In the genomic region with DNA sequence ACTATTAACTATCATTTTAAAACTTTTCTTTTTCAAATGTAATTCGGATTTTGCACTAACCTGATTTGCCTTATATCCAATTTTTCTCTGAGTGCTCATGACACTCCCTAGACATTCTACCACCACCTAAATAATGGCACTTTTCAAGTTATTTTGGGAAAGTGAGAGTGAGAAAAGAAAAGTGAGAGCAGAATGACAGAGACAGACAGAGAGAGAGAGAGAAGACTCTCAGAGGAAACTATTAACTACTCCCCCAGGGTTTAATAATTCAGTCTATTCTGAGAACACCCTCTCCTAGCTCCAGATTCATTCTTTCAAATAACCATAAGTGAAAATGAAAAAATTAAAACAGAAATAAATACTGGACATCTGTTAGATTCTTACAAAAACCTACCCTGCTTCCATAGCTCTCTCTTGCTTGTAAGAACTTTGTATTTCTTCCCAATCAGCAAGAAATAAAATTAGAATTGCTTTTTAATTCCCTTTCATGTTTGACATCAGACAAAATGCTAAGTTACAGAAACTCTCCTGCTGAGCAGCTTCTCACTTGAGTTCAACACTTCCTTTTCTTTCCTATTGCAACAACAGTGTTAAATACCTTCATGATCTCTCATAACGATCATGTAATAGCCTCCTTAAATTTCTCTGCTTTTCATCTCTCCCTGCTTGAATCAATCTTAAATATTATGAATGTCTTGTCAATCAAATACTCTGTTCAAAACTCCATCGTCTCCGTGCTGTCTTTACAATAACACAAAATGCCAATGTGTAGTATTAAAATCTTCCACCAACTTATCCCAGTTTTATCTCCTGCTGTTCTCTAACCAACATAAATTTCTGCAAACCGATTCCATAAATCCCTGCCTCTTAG, we compare ENCODE assay signal across 17 cellular contexts.
DNase-seq lines count a peak whose midpoint lies in the region; ATAC-seq and TF ChIP-seq lines count a peak whose summit lies in the region.
"Had no signal": no experiment of that assay in that cellular context is flagged by ENCODE, and none has a peak within 500 bp of the region (broad histone marks: within the 10 kb centered on the region; RNA-seq: fewer than 3 reads in every experiment).

No MANE protein-coding gene starts in this region.

- no peak for TF ChIP-seq CTCF in HEK293 (tag by site-specific recombination; IDR thresholded peaks at IDR 0.05)

- no peak overlapping the region for H3K4me3 Mint-ChIP-seq in stimulated activated naive B cell treated with anti-CD40 and anti-IgM and Interleukin-4, amounts not matched to agents 10 μg/mL and 1 μg/mL and 100 μg/mL, for 72 hours
- H3K4me3 Mint-ChIP-seq: activated naive CD4-positive, alpha-beta T cell treated with anti-CD3 and anti-CD28 coated beads, Interleukin-2, amount 10 ng/mL, durations not matched to agents 7 days and 5 days had no signal

- no peak overlapping the region for H3K4me3 ChIP-seq in HEK293 (ENCODE audit: low read depth, low read length)
- H3K4me3 ChIP-seq: PC-9, psoas muscle, transverse colon had no signal

- no peaks in the 10 kb centered on the region for H3K4me1 ChIP-seq in HEK293 (ENCODE audit: control insufficient read depth, insufficient read depth, low read length)
- H3K4me1 ChIP-seq: psoas muscle, transverse colon had no signal

- H3K27ac ChIP-seq in HEK293 (ENCODE audit: extremely low read depth, low read depth, low read length): no peak overlapping the region
- H3K27ac ChIP-seq: PC-9, psoas muscle, transverse colon had no signal

- no peak overlapping the region for H3K27ac Mint-ChIP-seq in stimulated activated naive B cell treated with anti-CD40 and anti-IgM and Interleukin-4, amounts not matched to agents 10 μg/mL and 1 μg/mL and 100 μg/mL, for 72 hours
- H3K27ac Mint-ChIP-seq: activated naive CD4-positive, alpha-beta T cell treated with anti-CD3 and anti-CD28 coated beads, Interleukin-2, amount 10 ng/mL, durations not matched to agents 7 days and 5 days had no signal

- CTCF ChIA-PET in HEK293 (lab: Yijun Ruan, JAX): no interaction called here

- ATAC-seq in GM18498 (IDR thresholded peaks at IDR 0.05; ENCODE audit: unreplicated experiment): peak; percentile 79
- no peak for ATAC-seq in HG03196 (IDR thresholded peaks at IDR 0.05; ENCODE audit: unreplicated experiment)
- no peak for ATAC-seq in stimulated activated naive B cell treated with anti-CD40 and anti-IgM and Interleukin-4, amounts not matched to agents 10 μg/mL and 1 μg/mL and 100 μg/mL, for 72 hours (replicated peaks)
- ATAC-seq: psoas muscle had no signal

- POLR2A ChIA-PET in HEK293 (lab: Yijun Ruan, JAX): no interaction called here

- no peaks in the 10 kb centered on the region for H3K36me3 Mint-ChIP-seq in stimulated activated naive B cell treated with anti-CD40 and anti-IgM and Interleukin-4, amounts not matched to agents 10 μg/mL and 1 μg/mL and 100 μg/mL, for 72 hours
- H3K36me3 Mint-ChIP-seq: activated naive CD4-positive, alpha-beta T cell treated with anti-CD3 and anti-CD28 coated beads, Interleukin-2, amount 10 ng/mL, durations not matched to agents 7 days and 5 days had no signal

- no peaks in the 10 kb centered on the region for H3K9me3 ChIP-seq in HEK293 (ENCODE audit: control insufficient read depth, insufficient read depth, low read depth, low read length)
- H3K9me3 ChIP-seq: psoas muscle, transverse colon had no signal

- DNase-seq in NCI-H460 (ENCODE audit: extremely low read depth, low read depth): peak; percentile 53
- DNase-seq in iris pigment epithelial cell (ENCODE audit: low read depth): peak; percentile 35
- no peak for DNase-seq in NK-92 (lab: John Stamatoyannopoulos, UW; ENCODE audit: unreplicated experiment)
- DNase-seq in stimulated activated naive B cell treated with anti-CD40 and anti-IgM and Interleukin-4, amounts not matched to agents 10 μg/mL and 1 μg/mL and 100 μg/mL, for 72 hours: no peak
- no peak for DNase-seq in epidermal melanocyte (ENCODE audit: insufficient read length, low spot score)
- DNase-seq: activated naive CD4-positive, alpha-beta T cell treated with anti-CD3 and anti-CD28 coated beads, Interleukin-2, amount 10 ng/mL, durations not matched to agents 7 days and 5 days; AML-193; H7; KBM-7; NCI-H1417 treated with DMSO at 0.1 percent for 48 hours; NCI-H510A; PC-9; psoas muscle; transverse colon had no signal

- no peaks in the 10 kb centered on the region for H3K36me3 ChIP-seq in HEK293 (ENCODE audit: control insufficient read depth in 2 of 2, insufficient read depth in 1 of 2, low read length in 2 of 2)
- H3K36me3 ChIP-seq: transverse colon had no signal

- no peaks in the 10 kb centered on the region for H3K27me3 Mint-ChIP-seq in stimulated activated naive B cell treated with anti-CD40 and anti-IgM and Interleukin-4, amounts not matched to agents 10 μg/mL and 1 μg/mL and 100 μg/mL, for 72 hours
- H3K27me3 Mint-ChIP-seq: activated naive CD4-positive, alpha-beta T cell treated with anti-CD3 and anti-CD28 coated beads, Interleukin-2, amount 10 ng/mL, durations not matched to agents 7 days and 5 days had no signal

- no peaks in the 10 kb centered on the region for H3K4me1 Mint-ChIP-seq in stimulated activated naive B cell treated with anti-CD40 and anti-IgM and Interleukin-4, amounts not matched to agents 10 μg/mL and 1 μg/mL and 100 μg/mL, for 72 hours
- H3K4me1 Mint-ChIP-seq: activated naive CD4-positive, alpha-beta T cell treated with anti-CD3 and anti-CD28 coated beads, Interleukin-2, amount 10 ng/mL, durations not matched to agents 7 days and 5 days had no signal

- peaks cover 1 to 3% of the 10 kb centered on the region in 2 donors for H3K9me3 Mint-ChIP-seq in stimulated activated naive B cell treated with anti-CD40 and anti-IgM and Interleukin-4, amounts not matched to agents 10 μg/mL and 1 μg/mL and 100 μg/mL, for 72 hours

TF ChIP-seq in HEK293, 187 proteins besides CTCF, POLR2A, EP300 and RAD21:
- TF ChIP-seq RBAK (tag by site-specific recombination; IDR thresholded peaks at IDR 0.05): no peak
- TF ChIP-seq PRDM1 (tag by site-specific recombination; IDR thresholded peaks at IDR 0.05): peak; percentile 47; the same call in 1 of the 2 replicates

Comparison
In these comparisons a context has a peak if more than half of its experiments do, and no peak if none do; other contexts are left out.
1. DNase-seq: peak in NCI-H460 (single experiment) and iris pigment epithelial cell (single experiment); none in NK-92 (single experiment), stimulated activated naive B cell treated with anti-CD40 and anti-IgM and Interleukin-4, amounts not matched to agents 10 μg/mL and 1 μg/mL and 100 μg/mL, for 72 hours (single experiment) and epidermal melanocyte (single experiment).